ENCODE assay signal across 19 cellular contexts in genomic region chr1:179889619-179890018, GRCh38. TPM values are rescaled to one million over a fixed set of nuclear protein-coding genes. Genes with fewer than 3 reads are reported as not detected.
DNase-seq lines count a peak whose midpoint lies in the region; ATAC-seq, FAIRE-seq and TF ChIP-seq lines count a peak whose summit lies in the region.
"Had no signal": no experiment of that assay in that cellular context is flagged by ENCODE, and none has a peak within 500 bp of the region (broad histone marks: within the 10 kb centered on the region; RNA-seq: fewer than 3 reads in every experiment).

No MANE protein-coding gene starts in this region.

- no peak for TF ChIP-seq POLR2A in K562 (conservative IDR thresholded peaks at IDR 0.05)
- peak in 1 of 2 donors; percentile 32 for TF ChIP-seq POLR2A in thyroid gland (IDR thresholded peaks at IDR 0.05)

- no peaks in the 10 kb centered on the region for H3K27me3 Mint-ChIP-seq in activated CD4-positive, alpha-beta T cell treated with anti-CD3 and anti-CD28 coated beads, Interleukin-2, amount 10 ng/mL, durations not matched to agents 24 days and 14 days
- H3K27me3 Mint-ChIP-seq in activated CD4-positive, alpha-beta T cell treated with anti-CD3 and anti-CD28 coated beads for 36 hours: no peaks in the 10 kb centered on the region

- no peak for FAIRE-seq in K562 (lab: Jason Lieb, UNC)
- FAIRE-seq: HepG2 had no signal

- H2AFZ ChIP-seq in Loucy (ENCODE audit: low read length) (no peak overlapping the region), K562 (ENCODE audit: low read depth, low read length) (no peak overlapping the region)

- 84% methylated on average over 4 of the region's 4 CpGs for WGBS in K562 (ENCODE audit: insufficient coverage, low coverage, missing lambda C conversion rate)
- 30 to 37% methylated on average over 4 of the region's 4 CpGs for WGBS in thyroid gland, 2 donors

- intact Hi-C loops in activated CD4-positive, alpha-beta T cell treated with anti-CD3 and anti-CD28 coated beads, Interleukin-2, amount 10 ng/mL, durations not matched to agents 24 days and 14 days (cut with micrococcal nuclease): no loop called here
- intact Hi-C loops in activated CD4-positive, alpha-beta T cell treated with anti-CD3 and anti-CD28 coated beads for 36 hours (cut with DNase I, micrococcal nuclease): loop anchor here in 1 of 2 experiments (10.0 kb wide), 2 partner anchors 595 to 1215 kb away; partner anchors contain the start of gene SOAT1
- intact Hi-C loops in K562 (cut with micrococcal nuclease): loop anchor here (10.0 kb wide), 1 partner anchor 165 kb away; no protein-coding TSS in a partner anchor
- intact Hi-C loops in thyroid gland (cut with DNase I): no loop called here

- no peak overlapping the region for H3K4me3 ChIP-seq in Loucy (ENCODE audit: low read length, poor library complexity, severe bottlenecking)
- no peak overlapping the region for H3K4me3 ChIP-seq in K562
- no peak overlapping the region for H3K4me3 ChIP-seq in thyroid gland (replicated peaks in 1 of 3)
- H3K4me3 ChIP-seq in SJCRH30: no peak overlapping the region
- H3K4me3 ChIP-seq: BLaER1 had no signal

- H3K79me2 ChIP-seq in Loucy (ENCODE audit: insufficient read depth, low read length) (peaks cover 58% of the 10 kb centered on the region), K562 (ENCODE audit: control insufficient read depth, insufficient read depth, low read length) (peaks cover 10% of the 10 kb centered on the region)

- H3K4me1 ChIP-seq in Loucy (ENCODE audit: insufficient read depth, low read length, poor library complexity, severe bottlenecking) (peaks cover 38% of the 10 kb centered on the region), K562 (replicated peaks in 1 of 2; ENCODE audit: control insufficient read depth in 2 of 2, insufficient read depth in 2 of 2, low read length in 2 of 2) (no peaks in the 10 kb centered on the region), thyroid gland (peaks cover 5 to 7% of the 10 kb centered on the region in 2 donors), SJCRH30 (no peaks in the 10 kb centered on the region)

- H3K4me2 ChIP-seq in Loucy (ENCODE audit: low read depth, low read length, poor library complexity, severe bottlenecking) (peak overlapping the region; percentile 80), K562 (ENCODE audit: insufficient read depth, low read length) (no peak overlapping the region)
- H3K4me2 ChIP-seq: BLaER1 had no signal

- no peaks in the 10 kb centered on the region for H3K9me1 ChIP-seq in K562 (ENCODE audit: control insufficient read depth, insufficient read depth, low read length)

- H3K27ac Mint-ChIP-seq in activated CD4-positive, alpha-beta T cell treated with anti-CD3 and anti-CD28 coated beads, Interleukin-2, amount 10 ng/mL, durations not matched to agents 24 days and 14 days: no peak overlapping the region
- no peak overlapping the region for H3K27ac Mint-ChIP-seq in activated CD4-positive, alpha-beta T cell treated with anti-CD3 and anti-CD28 coated beads for 36 hours
- H3K27ac Mint-ChIP-seq: CD8-positive, alpha-beta T cell; HFFc6 had no signal

- H3K27ac ChIP-seq in K562 (ENCODE audit: extremely low read depth, low read depth, low read length) (no peak overlapping the region), thyroid gland (peak overlapping the region; percentile 5 to 76 (median 31)), SJCRH30 (no peak overlapping the region)
- H3K27ac ChIP-seq: BLaER1 had no signal

- peak; percentile 52 for DNase-seq in activated CD4-positive, alpha-beta T cell treated with anti-CD3 and anti-CD28 coated beads, Interleukin-2, amount 10 ng/mL, durations not matched to agents 24 days and 14 days
- DNase-seq in activated CD4-positive, alpha-beta T cell treated with anti-CD3 and anti-CD28 coated beads for 36 hours: no peak
- no peak for DNase-seq in K562 (ENCODE audit: extremely low read depth in 1 of 4, low spot score in 3 of 4)
- peak; percentile 84 to 87 for DNase-seq in thyroid gland
- no peak for DNase-seq in SJCRH30
- DNase-seq: 8988T; Calu3; CD8-positive, alpha-beta T cell; DMS79 treated with DMSO at 0.1 percent for 48 hours; GF-D8; GOT3; H7; HFFc6 had no signal

- no peaks in the 10 kb centered on the region for H3K9me3 Mint-ChIP-seq in activated CD4-positive, alpha-beta T cell treated with anti-CD3 and anti-CD28 coated beads, Interleukin-2, amount 10 ng/mL, durations not matched to agents 24 days and 14 days
- H3K9me3 Mint-ChIP-seq in activated CD4-positive, alpha-beta T cell treated with anti-CD3 and anti-CD28 coated beads for 36 hours (ENCODE audit: low read depth): no peaks in the 10 kb centered on the region
- H3K9me3 Mint-ChIP-seq: CD14-positive monocyte; CD8-positive, alpha-beta T cell; HFFc6 had no signal

- no peak for TF ChIP-seq CTCF in Loucy (conservative IDR thresholded peaks at IDR 0.05; ENCODE audit: low read length)
- TF ChIP-seq CTCF in K562 (IDR thresholded peaks at IDR 0.05 in 2 of 3, conservative IDR thresholded peaks at IDR 0.05 in 1 of 3; ENCODE audit: insufficient read depth in 2 of 3, low read depth in 1 of 3, low read length in 3 of 3): no peak
- no peak for TF ChIP-seq CTCF in thyroid gland (IDR thresholded peaks at IDR 0.05)

- no peak for TF ChIP-seq RAD21 in K562 (CRISPR knock-in tag; conservative IDR thresholded peaks at IDR 0.05 in 1 of 2, IDR thresholded peaks at IDR 0.05 in 1 of 2)

- peaks cover 38% of the 10 kb centered on the region for H3K36me3 Mint-ChIP-seq in activated CD4-positive, alpha-beta T cell treated with anti-CD3 and anti-CD28 coated beads, Interleukin-2, amount 10 ng/mL, durations not matched to agents 24 days and 14 days (ENCODE audit: low read depth)
- H3K36me3 Mint-ChIP-seq in activated CD4-positive, alpha-beta T cell treated with anti-CD3 and anti-CD28 coated beads for 36 hours (ENCODE audit: low read depth): peaks cover 24% of the 10 kb centered on the region

- no peak for ATAC-seq in activated CD4-positive, alpha-beta T cell treated with anti-CD3 and anti-CD28 coated beads for 36 hours
- ATAC-seq in K562: 0 out of 3 replicates have a peak, but pooled peaks have one; percentile 30
- no peak for ATAC-seq in HG03025 (IDR thresholded peaks at IDR 0.05; ENCODE audit: low FRiP score, unreplicated experiment)
- ATAC-seq: CD8-positive, alpha-beta T cell; HCT116; HepG2 had no signal

- H3K4me1 Mint-ChIP-seq in activated CD4-positive, alpha-beta T cell treated with anti-CD3 and anti-CD28 coated beads, Interleukin-2, amount 10 ng/mL, durations not matched to agents 24 days and 14 days: peaks cover 18% of the 10 kb centered on the region
- H3K4me1 Mint-ChIP-seq in activated CD4-positive, alpha-beta T cell treated with anti-CD3 and anti-CD28 coated beads for 36 hours: peaks cover 32% of the 10 kb centered on the region

- BruUV-seq in K562 (replicated peaks; lab: Mats Ljungman, UMichigan): no TSS peak

- peaks cover 39% of the 10 kb centered on the region for H3K36me3 ChIP-seq in Loucy (ENCODE audit: insufficient read depth, low read length)
- H3K36me3 ChIP-seq in K562 (ENCODE audit: control insufficient read depth, insufficient read depth, low read length): peaks cover 76% of the 10 kb centered on the region; the same call in 2 of the 3 replicates
- H3K36me3 ChIP-seq in thyroid gland: peaks cover 17 to 31% of the 10 kb centered on the region in 2 donors
- peaks cover 27% of the 10 kb centered on the region for H3K36me3 ChIP-seq in SJCRH30

- POLR2A ChIA-PET in activated CD4-positive, alpha-beta T cell treated with anti-CD3 and anti-CD28 coated beads for 36 hours (lab: Charles Lee): no interaction called here
- POLR2A ChIA-PET in K562 (lab: Yijun Ruan, JAX): no interaction called here

- H3K9ac ChIP-seq in Loucy (ENCODE audit: low read depth, low read length, poor library complexity, severe bottlenecking) (no peak overlapping the region), K562 (ENCODE audit: insufficient read depth in 1 of 2, low read depth in 2 of 2, low read length in 2 of 2) (no peak overlapping the region)
- H3K9ac ChIP-seq: BLaER1 had no signal

- H4K20me1 ChIP-seq in Loucy (ENCODE audit: insufficient read depth, low read length, poor library complexity, severe bottlenecking) (peaks cover 39% of the 10 kb centered on the region), K562 (replicated peaks; ENCODE audit: control insufficient read depth, insufficient read depth, low read length) (no peaks in the 10 kb centered on the region)

- in situ Hi-C loops in K562 (cut with MboI): no loop called here

- CTCF ChIA-PET in activated CD4-positive, alpha-beta T cell treated with anti-CD3 and anti-CD28 coated beads for 36 hours (lab: Charles Lee): interaction anchor here (1.2 to 1.7 kb wide), 2 partner anchors 13 to 23 kb away, joined by 3 to 4 read pairs; no protein-coding TSS in a partner anchor
- CTCF ChIA-PET in K562 (lab: Yijun Ruan, JAX; ENCODE audit: low intra/inter-chr PET ratio): no interaction called here

- H3K4me3 Mint-ChIP-seq in activated CD4-positive, alpha-beta T cell treated with anti-CD3 and anti-CD28 coated beads, Interleukin-2, amount 10 ng/mL, durations not matched to agents 24 days and 14 days: no peak overlapping the region
- H3K4me3 Mint-ChIP-seq in activated CD4-positive, alpha-beta T cell treated with anti-CD3 and anti-CD28 coated beads for 36 hours: no peak overlapping the region
- H3K4me3 Mint-ChIP-seq: CD14-positive monocyte; CD8-positive, alpha-beta T cell; HFFc6 had no signal

- H3K27me3 ChIP-seq in Loucy (ENCODE audit: insufficient read depth, low read length, poor library complexity, severe bottlenecking) (no peaks in the 10 kb centered on the region), K562 (ENCODE audit: control insufficient read depth in 2 of 2, insufficient read depth in 2 of 2, low read length in 2 of 2) (no peaks in the 10 kb centered on the region), thyroid gland (no peaks in the 10 kb centered on the region), SJCRH30 (no peaks in the 10 kb centered on the region)
- H3K27me3 ChIP-seq: BLaER1 had no signal

- no peaks in the 10 kb centered on the region for H3K9me3 ChIP-seq in Loucy (ENCODE audit: insufficient read depth, low read depth, low read length)
- no peaks in the 10 kb centered on the region for H3K9me3 ChIP-seq in K562 (replicated peaks; ENCODE audit: control insufficient read depth, insufficient read depth, low read depth, low read length)
- no peaks in the 10 kb centered on the region for H3K9me3 ChIP-seq in thyroid gland
- H3K9me3 ChIP-seq in SJCRH30 (replicated peaks): no peaks in the 10 kb centered on the region
- H3K9me3 ChIP-seq: BLaER1 had no signal

- no peaks in the 10 kb centered on the region for H3F3A ChIP-seq in Loucy (ENCODE audit: low read depth)

- TF ChIP-seq EP300 in K562 (IDR thresholded peaks at IDR 0.05; ENCODE audit: low read length): no peak

- H3K9me2 ChIP-seq in Loucy (replicated peaks; ENCODE audit: low read depth, low read length): no peaks in the 10 kb centered on the region

RNA-seq across cellular contexts. Expression of gene TOR1AIP1, which starts 7.5 kb away (rescaled TPM):
- 69.2 and 77.2 TPM in 2 replicates for total RNA-seq in activated CD4-positive, alpha-beta T cell treated with anti-CD3 and anti-CD28 coated beads, Interleukin-2, amount 10 ng/mL, durations not matched to agents 24 days and 14 days
- total RNA-seq in activated CD4-positive, alpha-beta T cell treated with anti-CD3 and anti-CD28 coated beads for 36 hours: 10 to 100 TPM; 50.1 to 71.6 TPM
- 34.1 and 36.6 TPM in 2 replicates for total RNA-seq in K562 (2011; cell fraction: chromatin; rRNA removed; ENCODE audit: low replicate concordance)
- total RNA-seq in K562 (2011; cell fraction: nucleolus; rRNA removed): 20.5 and 27.2 TPM in 2 replicates
- 29.0 and 38.0 TPM in 2 replicates for total RNA-seq in K562 (2011; cell fraction: nucleoplasm; rRNA removed)
- 21.0 and 29.1 TPM in 2 replicates for total RNA-seq in K562 (2014; rRNA removed)
- 35.5 and 40.4 TPM in 2 replicates for total RNA-seq in K562 (2014; rRNA removed; fragmentation: Illumina TruSeq; extraction: Trizol)
- total RNA-seq in K562 (2015; rRNA removed; fragmentation: Illumina TruSeq; extraction: Trizol): 34.4 and 38.1 TPM in 2 replicates
- total RNA-seq in K562 (2021): 21.7 and 28.0 TPM in 2 replicates
- 30.6 and 36.2 TPM in 2 replicates for polyA plus RNA-seq in K562 (2011; rRNA removed)
- 10.8 and 14.3 TPM in 2 replicates for polyA plus RNA-seq in K562 (2011; cell fraction: cytosol; rRNA removed)
- 8.2 and 12.3 TPM in 2 replicates for polyA plus RNA-seq in K562 (2011; cell fraction: nucleus; rRNA removed)
- polyA plus RNA-seq in K562 (2012): 22.9 and 25.6 TPM in 2 replicates
- 39.3 and 46.9 TPM in 2 replicates for polyA plus RNA-seq in K562 (2014; fragmentation: Illumina TruSeq; extraction: Trizol)
- 10 to 100 TPM; 27.1 to 38.0 TPM for polyA plus RNA-seq in K562 (2014; fragmentation: Nextera tagmentation; extraction: Ambion mirVana)
- polyA plus RNA-seq in K562 (2014; rRNA removed): 18.1 and 21.7 TPM in 2 replicates
- polyA minus RNA-seq in K562 (2011; rRNA and poly(A)+ RNA removed): 41.7 and 51.5 TPM in 2 replicates
- polyA minus RNA-seq in K562 (2011; cell fraction: cytosol; rRNA and poly(A)+ RNA removed): 10.0 and 21.2 TPM in 2 replicates
- 15.8 and 21.8 TPM in 2 replicates for polyA minus RNA-seq in K562 (2011; cell fraction: nucleus; rRNA and poly(A)+ RNA removed)
- 100 to 1,000 TPM in 3 of 4 donors, 10 to 100 TPM in 1; 91.1 to 116 (median 104) TPM for total RNA-seq in thyroid gland
- total RNA-seq in SJCRH30 (2014; rRNA removed; shearing (Covaris generic)): 36.1 and 38.9 TPM in 2 replicates

RNA-seq across cellular contexts. Expression of gene TOR1AIP2, which starts 12.0 kb away (rescaled TPM):
- total RNA-seq in activated CD4-positive, alpha-beta T cell treated with anti-CD3 and anti-CD28 coated beads, Interleukin-2, amount 10 ng/mL, durations not matched to agents 24 days and 14 days: 57.0 and 57.5 TPM in 2 replicates
- 10 to 100 TPM; 47.7 to 49.4 TPM for total RNA-seq in activated CD4-positive, alpha-beta T cell treated with anti-CD3 and anti-CD28 coated beads for 36 hours
- total RNA-seq in K562 (2011; cell fraction: chromatin; rRNA removed; ENCODE audit: low replicate concordance): 74.7 and 186 TPM in 2 replicates
- 41.0 and 51.3 TPM in 2 replicates for total RNA-seq in K562 (2011; cell fraction: nucleolus; rRNA removed)
- 111 and 217 TPM in 2 replicates for total RNA-seq in K562 (2011; cell fraction: nucleoplasm; rRNA removed)
- 38.3 and 63.2 TPM in 2 replicates for total RNA-seq in K562 (2014; rRNA removed)
- total RNA-seq in K562 (2014; rRNA removed; fragmentation: Illumina TruSeq; extraction: Trizol): 122 and 133 TPM in 2 replicates
- 91.2 and 103 TPM in 2 replicates for total RNA-seq in K562 (2015; rRNA removed; fragmentation: Illumina TruSeq; extraction: Trizol)
- 105 and 107 TPM in 2 replicates for total RNA-seq in K562 (2021)
- 49.0 and 72.5 TPM in 2 replicates for polyA plus RNA-seq in K562 (2011; rRNA removed)
- 20.5 and 30.3 TPM in 2 replicates for polyA plus RNA-seq in K562 (2011; cell fraction: cytosol; rRNA removed)
- 18.9 and 22.1 TPM in 2 replicates for polyA plus RNA-seq in K562 (2011; cell fraction: nucleus; rRNA removed)
- 14.7 and 20.4 TPM in 2 replicates for polyA plus RNA-seq in K562 (2012)
- polyA plus RNA-seq in K562 (2014; fragmentation: Illumina TruSeq; extraction: Trizol): 39.6 and 41.1 TPM in 2 replicates
- 10 to 100 TPM; 16.7 to 31.7 TPM for polyA plus RNA-seq in K562 (2014; fragmentation: Nextera tagmentation; extraction: Ambion mirVana)
- 41.4 and 41.9 TPM in 2 replicates for polyA plus RNA-seq in K562 (2014; rRNA removed)
- polyA minus RNA-seq in K562 (2011; rRNA and poly(A)+ RNA removed): 144 and 191 TPM in 2 replicates
- polyA minus RNA-seq in K562 (2011; cell fraction: cytosol; rRNA and poly(A)+ RNA removed): 55.8 and 79.8 TPM in 2 replicates
- polyA minus RNA-seq in K562 (2011; cell fraction: nucleus; rRNA and poly(A)+ RNA removed): 33.9 and 55.4 TPM in 2 replicates
- 100 to 1,000 TPM in 2 of 4 donors, 10 to 100 TPM in 2; 70.1 to 115 (median 86.9) TPM for total RNA-seq in thyroid gland
- total RNA-seq in SJCRH30 (2014; rRNA removed; shearing (Covaris generic)): 62.3 and 63.6 TPM in 2 replicates

Comparison
In these comparisons a context has a peak if more than half of its experiments do, and no peak if none do; other contexts are left out.
1. DNase-seq: peak in activated CD4-positive, alpha-beta T cell treated with anti-CD3 and anti-CD28 coated beads, Interleukin-2, amount 10 ng/mL, durations not matched to agents 24 days and 14 days (single experiment) and thyroid gland (2 of 2); none in activated CD4-positive, alpha-beta T cell treated with anti-CD3 and anti-CD28 coated beads for 36 hours (single experiment), K562 (0 of 4) and SJCRH30 (0 of 2).
2. H3K27ac ChIP-seq: peak in thyroid gland (3 of 3); none in K562 (single experiment) and SJCRH30 (single experiment).